Comparison of ENCODE assay signal across 19 cellular contexts in the genomic region with DNA sequence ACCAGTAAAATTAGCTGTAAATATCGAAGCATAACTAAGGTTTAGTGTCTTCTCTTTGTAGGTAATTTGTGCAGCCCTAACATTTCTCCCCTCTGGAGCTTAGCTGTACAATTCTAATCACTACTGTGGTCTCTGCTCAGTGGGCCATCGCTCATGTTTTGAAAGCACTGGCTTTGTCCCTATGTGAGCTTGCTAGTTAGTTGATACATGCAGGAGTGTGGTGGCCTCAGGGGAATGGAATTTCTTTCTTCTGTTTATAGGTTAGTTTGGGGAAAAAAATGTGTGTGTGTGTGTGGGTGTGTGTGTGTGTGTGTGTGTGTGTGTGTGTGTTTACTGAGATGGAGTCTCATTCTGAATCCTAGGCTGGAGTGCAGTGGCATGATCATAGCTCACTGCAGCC.
"Had no signal": no experiment of that assay in that cellular context is flagged by ENCODE, and none has a peak within 500 bp of the region (broad histone marks: within the 10 kb centered on the region; RNA-seq: fewer than 3 reads in every experiment).

No MANE protein-coding gene starts in this region.

- DNase-seq: activated B cell treated with CpG ODN at 0.5 μM for 24 hours; activated CD4-positive, alpha-beta T cell treated with anti-CD3 and anti-CD28 coated beads for 4 hours; activated CD4-positive, alpha-beta T cell treated with anti-CD3 and anti-CD28 coated beads, Interleukin-2, amount 50 U/mL, for 48 hours; activated naive CD4-positive, alpha-beta T cell treated with Interleukin-2 at 50 U/mL for 16 hours; activated naive CD8-positive, alpha-beta T cell treated with anti-CD3 and anti-CD28 coated beads for 36 hours; activated T-cell treated with anti-CD3 and anti-CD28 coated beads, Interleukin-2, amount 50 U/mL, for 48 hours; cerebellar nuclear complex; cortex of kidney; heart right ventricle; kidney; left ventricle myocardium inferior; naive thymus-derived CD8-positive, alpha-beta T cell; stimulated activated CD4-positive, alpha-beta T cell treated with anti-CD3 and anti-CD28 coated beads, Interleukin-4, amount 100 ng/mL, for 24 hours; stimulated activated naive CD4-positive, alpha-beta T cell treated with Interleukin-2 at 50 U/mL for 16 hours; T-helper 9 cell; upper lobe of right lung had no signal

- H3K9me3 ChIP-seq: left ventricle myocardium inferior, prostate gland, right atrium auricular region, upper lobe of right lung had no signal

- ATAC-seq: heart right ventricle; naive thymus-derived CD8-positive, alpha-beta T cell; upper lobe of right lung had no signal

- H3K4me1 ChIP-seq: heart right ventricle, left ventricle myocardium inferior, prostate gland, right atrium auricular region, upper lobe of right lung had no signal

- H3K4me3 ChIP-seq: heart right ventricle, left ventricle myocardium inferior, prostate gland, right atrium auricular region, upper lobe of right lung had no signal

- H3K27me3 ChIP-seq: heart right ventricle, right atrium auricular region, upper lobe of right lung had no signal

- H3K36me3 ChIP-seq: heart right ventricle, left ventricle myocardium inferior, prostate gland, right atrium auricular region, upper lobe of right lung had no signal

- H3K27ac ChIP-seq: epithelial cell of prostate, heart right ventricle, left ventricle myocardium inferior, prostate gland, right atrium auricular region, upper lobe of right lung had no signal
